ENCODE assay signal across 8 cellular contexts in the genomic region with DNA sequence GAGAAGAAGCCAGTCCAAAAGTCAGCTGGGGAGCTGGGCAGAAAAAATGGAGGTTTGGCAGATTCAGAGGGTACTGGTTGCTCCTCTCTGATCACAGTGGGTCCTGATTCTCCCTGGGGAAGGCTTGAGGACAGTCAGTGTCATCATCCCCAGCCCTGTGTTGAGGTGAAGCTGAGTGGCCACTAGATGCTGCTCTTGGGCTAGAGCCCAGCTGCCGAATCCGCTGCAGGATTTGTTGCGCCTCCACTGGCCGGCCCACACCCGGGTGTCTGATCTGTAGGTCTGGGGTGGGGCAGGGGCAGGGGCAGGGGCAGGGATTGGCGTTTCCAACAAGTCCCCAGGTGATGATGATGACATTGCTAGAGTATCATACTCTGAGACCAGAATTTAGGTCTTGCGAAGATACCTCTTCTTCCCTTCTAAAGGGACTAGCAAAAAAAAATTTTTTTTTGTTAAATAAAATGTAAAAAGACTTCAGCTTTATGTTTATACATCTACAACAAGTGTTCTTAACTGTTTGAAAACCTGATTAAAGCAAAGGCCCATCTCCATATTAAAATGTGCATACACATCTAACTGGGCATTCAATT.
A peak's percentile ranks its signal among the peaks of the same experiment; 100 is the strongest.
DNase-seq lines count a peak whose midpoint lies in the region; ATAC-seq, FAIRE-seq and TF ChIP-seq lines count a peak whose summit lies in the region.

No MANE protein-coding gene starts in this region.

- no peaks in the 10 kb centered on the region for H3K27me3 ChIP-seq in right atrium auricular region

- no peak overlapping the region for H3K27ac Mint-ChIP-seq in MCF 10A (ENCODE audit: low read depth, unreplicated experiment)

- H3K9me3 ChIP-seq in right atrium auricular region, result no peaks in the 10 kb centered on the region

- ATAC-seq in Right ventricle myocardium inferior (peak; percentile 34), HG02938 (IDR thresholded peaks at IDR 0.05; ENCODE audit: unreplicated experiment) (no peak), HG03095 (IDR thresholded peaks at IDR 0.05; ENCODE audit: unreplicated experiment) (no peak)

- H3K27ac ChIP-seq in right atrium auricular region, result no peak overlapping the region

- H3K36me3 Mint-ChIP-seq in MCF 10A (ENCODE audit: insufficient read depth, unreplicated experiment), result peaks cover 41% of the 10 kb centered on the region

- CTCF ChIA-PET in MCF 10A (lab: Yijun Ruan, JAX), result interaction anchor here (0.6 to 42.7 kb wide), 51 partner anchors 10 to 377 kb away, joined by 3 to 1621 read pairs (median 5); a partner anchor contains a TSS

- peaks cover 0 to 6% of the 10 kb centered on the region in 2 donors for H3K4me1 ChIP-seq in right atrium auricular region

- POLR2A ChIA-PET in MCF 10A (lab: Yijun Ruan, JAX), result interaction anchor here (0.6 to 9.6 kb wide), 18 partner anchors 8 to 204 kb away, joined by 3 to 187 read pairs (median 6); a partner anchor contains a TSS

- peak in 1 of 2 donors; percentile 67 for TF ChIP-seq CTCF in right atrium auricular region (IDR thresholded peaks at IDR 0.05)
- TF ChIP-seq CTCF in MCF 10A (IDR thresholded peaks at IDR 0.05; ENCODE audit: unreplicated experiment), result peak; percentile 99

- H3K4me3 ChIP-seq in right atrium auricular region, result no peak overlapping the region

- no peak for DNase-seq in Right ventricle myocardium inferior (ENCODE audit: missing footprints)
- DNase-seq in right atrium auricular region (ENCODE audit: low spot score), result no peak
- peak; percentile 58 for DNase-seq in NCI-H345 treated with DMSO at 0.1 percent for 48 hours (lab: John Stamatoyannopoulos, UW; ENCODE audit: unreplicated experiment)
- DNase-seq in MCF 10A (ENCODE audit: unreplicated experiment), result peak; percentile 85
- DNase-seq in kidney glomerular epithelial cell (lab: John Stamatoyannopoulos, UW), result peak; percentile 28
- peak; percentile 89 for DNase-seq in urothelium cell line (ENCODE audit: low spot score)

- H3K4me1 Mint-ChIP-seq in MCF 10A (ENCODE audit: insufficient read depth, unreplicated experiment), result peaks cover 19% of the 10 kb centered on the region

- H3K9me3 Mint-ChIP-seq in MCF 10A (ENCODE audit: unreplicated experiment), result no peaks in the 10 kb centered on the region

- intact Hi-C loops in Right ventricle myocardium inferior (cut with DNase I), result loop anchor here (5.0 kb wide), 1 partner anchor 125 kb away; a partner anchor contains a TSS
- intact Hi-C loops in MCF 10A (cut with micrococcal nuclease), result loop anchor here (1.0 to 10.0 kb wide), 5 partner anchors 68 to 517 kb away; a partner anchor contains a TSS

- BruUV-seq in MCF 10A (replicated peaks; lab: Mats Ljungman, UMichigan), result no TSS peak

- no peak overlapping the region for H3K4me3 Mint-ChIP-seq in MCF 10A (ENCODE audit: unreplicated experiment)

- peak; percentile 17 for FAIRE-seq in urothelium cell line (lab: Jason Lieb, UNC)

- H3K27me3 Mint-ChIP-seq in MCF 10A (ENCODE audit: insufficient read depth, unreplicated experiment), result no peaks in the 10 kb centered on the region

- peaks cover 71% of the 10 kb centered on the region for H3K36me3 ChIP-seq in right atrium auricular region

Comparison
In these comparisons a context has a peak if more than half of its experiments do, and no peak if none do; other contexts are left out.
1. DNase-seq: peak in NCI-H345 treated with DMSO at 0.1 percent for 48 hours (single experiment), MCF 10A (single experiment), kidney glomerular epithelial cell (single experiment) and urothelium cell line (single experiment); none in Right ventricle myocardium inferior (single experiment) and right atrium auricular region (single experiment).